Comparison of ENCODE assay signal across 16 cellular contexts in the genomic region with DNA sequence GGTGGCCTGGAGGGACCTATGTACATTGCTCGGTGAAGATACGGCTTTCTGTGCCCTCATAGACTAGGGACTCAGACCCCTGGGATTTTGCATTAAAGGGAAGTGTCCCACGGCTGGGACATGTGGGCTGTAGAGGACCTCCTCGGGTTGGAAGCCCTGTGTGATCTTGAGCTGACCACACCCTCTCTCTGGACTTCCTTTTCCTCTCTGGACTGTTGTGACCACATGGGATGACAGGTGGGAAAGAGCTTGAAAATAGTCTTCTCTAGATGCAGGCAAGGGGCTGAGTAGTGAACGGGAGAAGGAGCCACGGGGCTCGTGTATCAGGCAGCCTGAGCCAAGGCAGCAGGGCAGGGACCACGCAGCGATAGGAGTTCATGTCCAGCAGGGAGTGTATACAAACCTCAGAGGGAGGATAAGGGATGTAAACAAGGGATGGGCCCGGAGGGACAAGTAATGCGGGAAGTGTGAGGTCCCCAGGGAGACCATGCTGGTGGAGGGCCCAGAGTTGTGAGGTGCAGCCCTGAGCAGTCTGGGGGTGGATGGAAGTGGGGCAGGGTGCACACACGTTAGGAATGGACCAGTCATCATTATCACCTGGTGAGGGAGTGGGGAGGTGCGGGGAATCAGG. TPM values are rescaled to one million over a fixed set of nuclear protein-coding genes. Genes with fewer than 3 reads are reported as not detected.
"Had no signal": no experiment of that assay in that cellular context is flagged by ENCODE, and none has a peak within 500 bp of the region (broad histone marks: within the 10 kb centered on the region; RNA-seq: fewer than 3 reads in every experiment).

No MANE protein-coding gene starts in this region.

- H3K27me3 ChIP-seq: cardiac muscle cell, testis had no signal

- ATAC-seq: effector memory CD8-positive, alpha-beta T cell; mucosa of descending colon; natural killer cell; psoas muscle had no signal

- H3K4me1 ChIP-seq: psoas muscle, testis had no signal

- H3K27ac ChIP-seq: cardiac muscle cell, coronary artery, psoas muscle, testis had no signal

- DNase-seq: activated CD4-positive, alpha-beta T cell treated with anti-CD3 and anti-CD28 coated beads, Interleukin-2, amount 10 ng/mL, durations not matched to agents 7 days and 5 days; activated CD4-positive, CD25-positive, alpha-beta regulatory T cell; activated CD8-positive, alpha-beta memory T cell treated with anti-CD3 and anti-CD28 coated beads for 24 hours; activated naive CD4-positive, alpha-beta T cell treated with anti-CD3 and anti-CD28 coated beads for 36 hours; effector memory CD8-positive, alpha-beta T cell; hypothalamus; mucosa of descending colon; natural killer cell; psoas muscle; stimulated activated CD4-positive, alpha-beta T cell treated with anti-CD3 and anti-CD28 coated beads, Interleukin-2, amount 100 ng/mL, for 48 hours; testis had no signal

- H3K9me3 ChIP-seq: mucosa of descending colon, psoas muscle, testis had no signal

- H3K4me3 ChIP-seq: cardiac muscle cell, coronary artery, mucosa of descending colon, psoas muscle, testis had no signal

- H3K36me3 ChIP-seq: cardiac muscle cell had no signal

- FAIRE-seq: TTC549 had no signal

RNA-seq across cellular contexts. Expression of a gene that starts 4.5 kb away (rescaled TPM):
- total RNA-seq: activated CD4-positive, alpha-beta T cell treated with anti-CD3 and anti-CD28 coated beads, Interleukin-2, amount 10 ng/mL, durations not matched to agents 7 days and 5 days; activated naive CD4-positive, alpha-beta T cell treated with anti-CD3 and anti-CD28 coated beads for 36 hours; cardiac muscle cell; epithelial cell of proximal tubule; mucosa of descending colon; natural killer cell had no signal
- polyA plus RNA-seq: cardiac muscle cell, urinary bladder had no signal
